Comparison of ENCODE assay signal across 8 cellular contexts in genomic region chr15:50355980-50356379, GRCh38. TPM values are rescaled to one million over a fixed set of nuclear protein-coding genes. Genes with fewer than 3 reads are reported as not detected.
A peak's percentile ranks its signal among the peaks of the same experiment; 100 is the strongest.
DNase-seq lines count a peak whose midpoint lies in the region; ATAC-seq and TF ChIP-seq lines count a peak whose summit lies in the region.

No MANE protein-coding gene starts in this region.

- in situ Hi-C loops in KBM-7 (cut with MboI; ENCODE audit: low pct_unique_long_range_greater_than_20kb, low sequenced_read_pairs), result no loop called here

- H3K27ac ChIP-seq in AG04450 (ENCODE audit: low read depth, low read length), result no peak overlapping the region
- peak overlapping the region; percentile 95 for H3K27ac ChIP-seq in HUES64 (ENCODE audit: low read depth, low read length)
- H3K27ac ChIP-seq in muscle layer of colon (ENCODE audit: low read depth, low read length), result peak overlapping the region; percentile 99

- H3K9me3 ChIP-seq in AG04450 (ENCODE audit: control insufficient read depth, insufficient read depth, low read length) (no peaks in the 10 kb centered on the region; the same call in 1 of the 2 replicates), HUES64 (ENCODE audit: insufficient read depth, low read depth, low read length) (no peaks in the 10 kb centered on the region), muscle layer of colon (ENCODE audit: low read length) (no peaks in the 10 kb centered on the region)

- peaks cover 46% of the 10 kb centered on the region for H3K4me1 Mint-ChIP-seq in chondrocyte (ENCODE audit: low read depth)

- H3K9ac ChIP-seq in HUES64 (ENCODE audit: low read depth, low read length), result peak overlapping the region; percentile 99
- H3K9ac ChIP-seq in muscle layer of colon (ENCODE audit: low read length), result peak overlapping the region; percentile 92

- no peak for TF ChIP-seq CTCF in AG04450 (IDR thresholded peaks at IDR 0.05; ENCODE audit: low read depth, low read length)
- TF ChIP-seq CTCF in chondrocyte (IDR thresholded peaks at IDR 0.05), result no peak

- H3K9me3 Mint-ChIP-seq in chondrocyte (ENCODE audit: low read depth), result no peaks in the 10 kb centered on the region

- no peak for DNase-seq in AG04450 (ENCODE audit: low read depth, low spot score)
- DNase-seq in chondrocyte (ENCODE audit: low spot score), result no peak
- DNase-seq in NCI-H1417 treated with DMSO at 0.1 percent for 48 hours (lab: John Stamatoyannopoulos, UW), result no peak
- no peak for DNase-seq in KBM-7

- H3K4me3 ChIP-seq in AG04450 (ENCODE audit: low read depth, low read length), result peak overlapping the region; percentile 88
- H3K4me3 ChIP-seq in HUES64 (ENCODE audit: low read length), result peak overlapping the region; percentile 91
- peak overlapping the region; percentile 53 to 96 for H3K4me3 ChIP-seq in muscle layer of colon (ENCODE audit: low read depth in 1 of 2, low read length in 2 of 2)

- peak overlapping the region; percentile 76 for H3K4me3 Mint-ChIP-seq in chondrocyte (ENCODE audit: unreplicated experiment)

- H3K36me3 Mint-ChIP-seq in chondrocyte (ENCODE audit: low read depth), result peaks cover 10% of the 10 kb centered on the region

- H3K4me1 ChIP-seq in HUES64 (ENCODE audit: insufficient read depth, low read length) (peaks cover 23% of the 10 kb centered on the region), muscle layer of colon (ENCODE audit: insufficient read depth, low read length) (peaks cover 34% of the 10 kb centered on the region)

- WGBS in HUES64, result 12% methylated on average over 2 of the region's 2 CpGs

- no peaks in the 10 kb centered on the region for H3K27me3 ChIP-seq in AG04450 (ENCODE audit: control insufficient read depth, insufficient read depth, low read length)
- no peaks in the 10 kb centered on the region for H3K27me3 ChIP-seq in HUES64 (ENCODE audit: insufficient read depth, low read length)
- no peaks in the 10 kb centered on the region for H3K27me3 ChIP-seq in muscle layer of colon (ENCODE audit: control insufficient read depth in 1 of 2, insufficient read depth in 2 of 2, low read length in 2 of 2)

- no peaks in the 10 kb centered on the region for H3K27me3 Mint-ChIP-seq in chondrocyte (ENCODE audit: low read depth)

- H3K27ac Mint-ChIP-seq in chondrocyte (ENCODE audit: unreplicated experiment), result peak overlapping the region; percentile 100

- POLR2A ChIA-PET in AG04450 (lab: Yijun Ruan, JAX), result interaction anchor here (0.6 to 1.3 kb wide), 9 partner anchors 14 to 529 kb away, joined by 3 to 6 read pairs (median 4); partner anchors contain the start of gene USP8

- CTCF ChIA-PET in AG04450 (lab: Charles Lee), result no interaction called here

- ATAC-seq in GM18520 (IDR thresholded peaks at IDR 0.05; ENCODE audit: unreplicated experiment) (no peak), HG02763 (IDR thresholded peaks at IDR 0.05; ENCODE audit: unreplicated experiment) (no peak)

- peaks cover 40% of the 10 kb centered on the region for H3K36me3 ChIP-seq in HUES64 (ENCODE audit: insufficient read depth, low read length)
- no peaks in the 10 kb centered on the region for H3K36me3 ChIP-seq in muscle layer of colon (ENCODE audit: insufficient read depth, low read length)

RNA-seq across cellular contexts. Expression of gene GABPB1, which starts 1.0 kb away (rescaled TPM):
- polyA plus RNA-seq in AG04450 (2011; rRNA removed), result 24.8 and 29.9 TPM in 2 replicates
- 25.5 and 30.8 TPM in 2 replicates for polyA minus RNA-seq in AG04450 (2011; rRNA and poly(A)+ RNA removed)
- polyA plus RNA-seq in HUES64 (2013, experiment 1 of 2), result 30.0 TPM
- 29.9 TPM for polyA plus RNA-seq in HUES64 (2013, experiment 2 of 2)
- total RNA-seq in chondrocyte, result 13.1 to 18.1 TPM (median 16.9 TPM) in 3 replicates
